In genomic region chr12:106358410-106359241, GRCh38 we compare ENCODE assay signal across 8 cellular contexts. TPM values are rescaled to one million over a fixed set of nuclear protein-coding genes. Genes with fewer than 3 reads are reported as not detected.
A peak's percentile ranks its signal among the peaks of the same experiment; 100 is the strongest.
DNase-seq lines count a peak whose midpoint lies in the region; ATAC-seq and TF ChIP-seq lines count a peak whose summit lies in the region.

No MANE protein-coding gene starts in this region.

- no peak overlapping the region for H2BK120ac ChIP-seq in mesendoderm (ENCODE audit: low read depth, low read length)

- H3K36me3 ChIP-seq in OCI-LY3 (replicated peaks; ENCODE audit: low read depth, low read length), result no peaks in the 10 kb centered on the region
- no peaks in the 10 kb centered on the region for H3K36me3 ChIP-seq in colonic mucosa
- H3K36me3 ChIP-seq in mesendoderm (ENCODE audit: control insufficient read depth, insufficient read depth, low read length), result no peaks in the 10 kb centered on the region
- H3K36me3 ChIP-seq in uterus, result no peaks in the 10 kb centered on the region

- no peaks in the 10 kb centered on the region for H3K27me3 ChIP-seq in OCI-LY3 (ENCODE audit: low read depth, low read length)
- H3K27me3 ChIP-seq in colonic mucosa, result no peaks in the 10 kb centered on the region
- H3K27me3 ChIP-seq in mesendoderm (ENCODE audit: insufficient read depth, low read length, poor library complexity), result no peaks in the 10 kb centered on the region
- H3K27me3 ChIP-seq in uterus, result no peaks in the 10 kb centered on the region

- TF ChIP-seq CTCF in OCI-LY3 (IDR thresholded peaks at IDR 0.05; ENCODE audit: low read depth, low read length) (no peak), colonic mucosa (IDR thresholded peaks at IDR 0.05) (no peak), uterus (IDR thresholded peaks at IDR 0.05) (no peak)

- H3K79me2 ChIP-seq in OCI-LY3 (ENCODE audit: low read length) (peaks cover 10% of the 10 kb centered on the region), mesendoderm (ENCODE audit: control insufficient read depth, insufficient read depth, low read length) (peaks cover 8% of the 10 kb centered on the region)

- peak overlapping the region; percentile 76 for H2AFZ ChIP-seq in OCI-LY3 (ENCODE audit: low read depth, low read length)

- TF ChIP-seq POLR2A in uterus (IDR thresholded peaks at IDR 0.05), result no peak

- H3K9me3 ChIP-seq in OCI-LY3 (ENCODE audit: insufficient read depth, low read length), result no peaks in the 10 kb centered on the region
- H3K9me3 ChIP-seq in colonic mucosa, result no peaks in the 10 kb centered on the region
- no peaks in the 10 kb centered on the region for H3K9me3 ChIP-seq in uterus

- peaks cover 18% of the 10 kb centered on the region for H3K79me1 ChIP-seq in mesendoderm (ENCODE audit: low read length)

- peaks cover 9% of the 10 kb centered on the region; the same call in 1 of the 2 replicates for H3K4me1 ChIP-seq in OCI-LY3 (ENCODE audit: low read length)
- no peaks in the 10 kb centered on the region for H3K4me1 ChIP-seq in colonic mucosa
- H3K4me1 ChIP-seq in mesendoderm (ENCODE audit: control insufficient read depth, low read depth, low read length), result peaks cover 1% of the 10 kb centered on the region
- H3K4me1 ChIP-seq in uterus, result peaks cover 0 to 6% of the 10 kb centered on the region in 2 donors

- no peak overlapping the region for H3K23ac ChIP-seq in mesendoderm (ENCODE audit: low read length)

- peak; percentile 57 for DNase-seq in NCI-H748 (lab: John Stamatoyannopoulos, UW; ENCODE audit: unreplicated experiment)
- DNase-seq in NCI-H748 treated with DMSO at 0.1 percent for 48 hours (lab: John Stamatoyannopoulos, UW), result no peak
- DNase-seq in colonic mucosa, result peak; percentile 55
- DNase-seq in mesendoderm, result peak; percentile 73
- DNase-seq in uterus, result peak in 1 of 2 donors; percentile 32
- DNase-seq in activated CD4-positive, alpha-beta T cell treated with anti-CD3 and anti-CD28 coated beads, Interleukin-2, amount 50 U/mL, for 1 hour, result no peak

- H3K4ac ChIP-seq in mesendoderm (ENCODE audit: low read depth, low read length), result peak overlapping the region; percentile 41

- H2BK5ac ChIP-seq in mesendoderm (ENCODE audit: low read length), result no peak overlapping the region

- H3K56ac ChIP-seq in mesendoderm (ENCODE audit: low read length), result peak overlapping the region; percentile 94

- peak overlapping the region; percentile 24 for H3K18ac ChIP-seq in mesendoderm (ENCODE audit: low read length)

- no peak overlapping the region for H4K5ac ChIP-seq in mesendoderm (ENCODE audit: low read length)

- H4K8ac ChIP-seq in mesendoderm (ENCODE audit: low read depth, low read length), result no peak overlapping the region

- peak overlapping the region; percentile 80 for H3K4me3 ChIP-seq in OCI-LY3 (ENCODE audit: low read length)
- peak overlapping the region; percentile 83 for H3K4me3 ChIP-seq in colonic mucosa
- peak overlapping the region; percentile 70 for H3K4me3 ChIP-seq in mesendoderm (ENCODE audit: low read length)
- H3K4me3 ChIP-seq in uterus, result peak overlapping the region; percentile 85 to 90

- ATAC-seq in HG02885 (IDR thresholded peaks at IDR 0.05; ENCODE audit: poor library complexity, unreplicated experiment), result peak; percentile 23

- no peak overlapping the region for H2BK15ac ChIP-seq in mesendoderm (replicated peaks; ENCODE audit: low read depth)

- H3K4me2 ChIP-seq in OCI-LY3 (ENCODE audit: low read length) (peak overlapping the region; percentile 95), mesendoderm (ENCODE audit: low read length) (peak overlapping the region; percentile 27)

- H2AK5ac ChIP-seq in mesendoderm (ENCODE audit: low read length), result no peak overlapping the region

- intact Hi-C loops in colonic mucosa (cut with DNase I), result loop anchor here (5.0 kb wide), 1 partner anchor 131 kb away; no protein-coding TSS in a partner anchor
- intact Hi-C loops in uterus (cut with DNase I; ENCODE audit: low total_unique reads), result no loop called here

- WGBS in mesendoderm (ENCODE audit: extremely low coverage, insufficient coverage, low lambda C conversion rate), result no CpG with 5 or more reads among the region's 17 CpGs

- no peaks in the 10 kb centered on the region for H4K20me1 ChIP-seq in OCI-LY3 (ENCODE audit: insufficient read depth, low read length)

- H3K9ac ChIP-seq in OCI-LY3 (ENCODE audit: low read length) (peak overlapping the region; percentile 73), colonic mucosa (ENCODE audit: low read depth in 2 of 2, low read length in 2 of 2) (peak overlapping the region; percentile 66 to 97), mesendoderm (ENCODE audit: low read length) (peak overlapping the region; percentile 85)

- H3K27ac ChIP-seq in OCI-LY3 (ENCODE audit: low read length) (peak overlapping the region; percentile 70), colonic mucosa (peak overlapping the region; percentile 98), mesendoderm (ENCODE audit: low read depth, low read length) (peak overlapping the region; percentile 72), uterus (peak overlapping the region; percentile 89 to 92)

RNA-seq across cellular contexts. Expression of gene POLR3B, which starts 1.1 kb away (rescaled TPM):
- total RNA-seq in colonic mucosa (10 to 100 TPM in 1 of 2 donors, 1 to 10 TPM in 1; 5.7 to 10.4 TPM), uterus (10 to 100 TPM in 2 of 4 donors, 1 to 10 TPM in 2; 8.8 to 20.7 (median 11.0) TPM)
- 11.4 TPM for polyA plus RNA-seq in mesendoderm (2013, experiment 1 of 2)
- polyA plus RNA-seq in mesendoderm (2013, experiment 2 of 2), result 11.4 TPM

RNA-seq across cellular contexts. Expression of gene TCP11L2, which starts 56.1 kb away (rescaled TPM):
- total RNA-seq in colonic mucosa (10 to 100 TPM; 13.3 to 45.6 TPM), uterus (10 to 100 TPM; 22.3 to 59.7 (median 45.2) TPM)
- 2.1 TPM for polyA plus RNA-seq in mesendoderm (2013, experiment 1 of 2)
- 1.6 TPM for polyA plus RNA-seq in mesendoderm (2013, experiment 2 of 2)

Comparison
In these comparisons a context has a peak if more than half of its experiments do, and no peak if none do; other contexts are left out.
1. DNase-seq: peak in NCI-H748 (single experiment), colonic mucosa (single experiment) and mesendoderm (single experiment); none in NCI-H748 treated with DMSO at 0.1 percent for 48 hours (single experiment) and activated CD4-positive, alpha-beta T cell treated with anti-CD3 and anti-CD28 coated beads, Interleukin-2, amount 50 U/mL, for 1 hour (single experiment).
2. Peak in every context shown above with its lines, with median percentiles within 50 percentile points of each other: H3K27ac ChIP-seq, H3K4me3 ChIP-seq and H3K9ac ChIP-seq.